ENCODE assay signal across 26 cellular contexts in genomic region chr3:66031102-66031698, GRCh38. TPM values are rescaled to one million over a fixed set of nuclear protein-coding genes. Genes with fewer than 3 reads are reported as not detected.
"Had no signal": no experiment of that assay in that cellular context is flagged by ENCODE, and none has a peak within 500 bp of the region (broad histone marks: within the 10 kb centered on the region; RNA-seq: fewer than 3 reads in every experiment).

No MANE protein-coding gene starts in this region.

- H3K27ac Mint-ChIP-seq: activated B cell treated with CpG ODN at 0.5 μM for 24 hours; activated CD4-positive, alpha-beta T cell treated with anti-CD3 and anti-CD28 coated beads, Interleukin-2, amount 10 ng/mL, durations not matched to agents 24 days and 14 days; activated naive CD4-positive, alpha-beta T cell treated with anti-CD3 and anti-CD28 coated beads, Interleukin-2, amount 50 U/mL, for 72 hours; activated naive CD8-positive, alpha-beta T cell treated with anti-CD3 and anti-CD28 coated beads, Interleukin-2, amount 50 U/mL, for 24 hours; brain had no signal

- H3K27me3 ChIP-seq: Peyer's patch had no signal

- H3K36me3 Mint-ChIP-seq: activated naive CD4-positive, alpha-beta T cell treated with anti-CD3 and anti-CD28 coated beads, Interleukin-2, amount 50 U/mL, for 72 hours; brain had no signal

- H3K27ac ChIP-seq: Peyer's patch, RWPE1 had no signal

- H3K27me3 Mint-ChIP-seq: brain had no signal

- H3K9me3 Mint-ChIP-seq: activated naive CD8-positive, alpha-beta T cell treated with anti-CD3 and anti-CD28 coated beads, Interleukin-2, amount 50 U/mL, for 24 hours; activated T-cell treated with anti-CD3 and anti-CD28 coated beads, Interleukin-2, amount 50 U/mL, for 4 hours had no signal

- H3K9me3 ChIP-seq: Peyer's patch had no signal

- H3K4me3 Mint-ChIP-seq: activated B cell treated with CpG ODN at 0.5 μM for 24 hours; activated CD4-positive, alpha-beta T cell treated with anti-CD3 and anti-CD28 coated beads, Interleukin-2, amount 10 ng/mL, durations not matched to agents 24 days and 14 days; activated naive CD8-positive, alpha-beta T cell treated with anti-CD3 and anti-CD28 coated beads, Interleukin-2, amount 50 U/mL, for 24 hours; activated T-cell treated with anti-CD3 and anti-CD28 coated beads, Interleukin-2, amount 50 U/mL, for 4 hours; brain had no signal

- H3K4me3 ChIP-seq: K562, Peyer's patch had no signal

- DNase-seq: activated B cell treated with CpG ODN at 0.5 μM for 24 hours; activated CD4-positive, alpha-beta T cell treated with anti-CD3 and anti-CD28 coated beads for 1 hour; activated CD4-positive, alpha-beta T cell treated with anti-CD3 and anti-CD28 coated beads, Interleukin-2, amount 10 ng/mL, durations not matched to agents 24 days and 14 days; activated CD4-positive, alpha-beta T cell treated with anti-CD3 and anti-CD28 coated beads, Interleukin-2, amount 50 U/mL, for 48 hours; activated CD8-positive, alpha-beta memory T cell treated with anti-CD3 and anti-CD28 coated beads for 24 hours; activated effector memory CD4-positive, alpha-beta T cell treated with anti-CD3 and anti-CD28 coated beads, Interleukin-2, amount 50 U/mL, for 16 hours; activated naive CD4-positive, alpha-beta T cell treated with Interleukin-2 at 50 U/mL for 16 hours; activated naive CD8-positive, alpha-beta T cell treated with anti-CD3 and anti-CD28 coated beads, Interleukin-2, amount 50 U/mL, for 24 hours; activated T-cell treated with anti-CD3 and anti-CD28 coated beads, Interleukin-2, amount 50 U/mL, for 4 hours; amygdala; Karpas-422; MM.1S; NCI-H1105; NCI-H1436; NCI-H1694 treated with DMSO at 0.1 percent for 48 hours; NCI-H2029 treated with DMSO at 0.1 percent for 48 hours; NCI-H510A treated with DMSO at 0.1 percent for 48 hours; NCI-H69; Peyer's patch; SHP77 treated with DMSO at 0.1 percent for 48 hours; T-helper 2 cell; T1000 had no signal

- H3K36me3 ChIP-seq: Peyer's patch had no signal

- H3K4me1 Mint-ChIP-seq: activated B cell treated with CpG ODN at 0.5 μM for 24 hours had no signal

- ATAC-seq: activated naive CD4-positive, alpha-beta T cell treated with anti-CD3 and anti-CD28 coated beads, Interleukin-2, amount 50 U/mL, for 72 hours; activated naive CD8-positive, alpha-beta T cell treated with anti-CD3 and anti-CD28 coated beads, Interleukin-2, amount 50 U/mL, for 24 hours; activated T-cell treated with anti-CD3 and anti-CD28 coated beads, Interleukin-2, amount 50 U/mL, for 4 hours; K562 had no signal

RNA-seq across cellular contexts. Expression of gene MAGI1, which starts 7.5 kb away (rescaled TPM):
- total RNA-seq: activated B cell treated with CpG ODN at 0.5 μM for 24 hours had no signal
